Comparison of ENCODE assay signal across 1 cellular context in the genomic region with DNA sequence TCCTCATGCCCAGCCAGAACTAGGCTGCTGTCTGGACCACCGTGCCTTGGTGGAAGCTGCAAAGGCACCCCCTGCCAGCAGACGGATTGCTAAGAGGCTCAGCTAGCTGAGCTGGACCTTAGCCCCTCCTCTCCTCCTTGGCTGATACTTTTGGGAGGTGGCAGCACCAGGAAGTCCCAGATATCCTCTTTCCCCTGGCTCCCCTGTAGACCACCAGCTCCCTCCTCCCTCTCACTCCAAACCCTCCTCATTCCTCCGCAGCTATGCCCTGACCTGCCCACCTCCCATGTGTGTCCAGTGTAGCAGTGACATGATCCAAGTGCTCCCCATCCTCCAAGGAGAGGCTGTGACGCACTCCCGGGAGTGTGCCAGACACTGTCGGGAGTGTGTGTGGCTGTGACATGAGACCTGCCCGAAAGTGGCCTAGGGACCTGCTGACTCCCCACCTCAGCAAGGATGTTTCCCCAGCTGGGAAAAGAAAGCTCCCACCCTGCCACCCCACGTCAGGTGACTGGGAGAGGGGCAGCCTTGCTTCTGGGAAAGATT.
TF ChIP-seq lines count a peak whose summit lies in the region.

No MANE protein-coding gene starts in this region.

TF ChIP-seq in IMR-90, 13 proteins besides CTCF, POLR2A, EP300 and RAD21:
- no peak for TF ChIP-seq BHLHE40 (IDR thresholded peaks at IDR 0.05; ENCODE audit: low read depth, low read length)
- TF ChIP-seq MAFK (IDR thresholded peaks at IDR 0.05; ENCODE audit: low read depth, low read length) = no peak
- TF ChIP-seq CHD1 (IDR thresholded peaks at IDR 0.05; ENCODE audit: low read depth, low read length) = no peak
- TF ChIP-seq RFX5 (IDR thresholded peaks at IDR 0.05; ENCODE audit: low read depth, low read length) = no peak
- TF ChIP-seq USF2 (IDR thresholded peaks at IDR 0.05; ENCODE audit: low read depth, low read length) = no peak
- no peak for TF ChIP-seq NFE2L2 (IDR thresholded peaks at IDR 0.05; ENCODE audit: low read depth, low read length)
- no peak for TF ChIP-seq FOS (IDR thresholded peaks at IDR 0.05; ENCODE audit: low read depth, low read length)
- TF ChIP-seq, protein P1, sequence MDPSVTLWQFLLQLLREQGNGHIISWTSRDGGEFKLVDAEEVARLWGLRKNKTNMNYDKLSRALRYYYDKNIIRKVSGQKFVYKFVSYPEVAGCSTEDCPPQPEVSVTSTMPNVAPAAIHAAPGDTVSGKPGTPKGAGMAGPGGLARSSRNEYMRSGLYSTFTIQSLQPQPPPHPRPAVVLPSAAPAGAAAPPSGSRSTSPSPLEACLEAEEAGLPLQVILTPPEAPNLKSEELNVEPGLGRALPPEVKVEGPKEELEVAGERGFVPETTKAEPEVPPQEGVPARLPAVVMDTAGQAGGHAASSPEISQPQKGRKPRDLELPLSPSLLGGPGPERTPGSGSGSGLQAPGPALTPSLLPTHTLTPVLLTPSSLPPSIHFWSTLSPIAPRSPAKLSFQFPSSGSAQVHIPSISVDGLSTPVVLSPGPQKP (IDR thresholded peaks at IDR 0.05; ENCODE audit: borderline replicate concordance, low read depth, low read length) = no peak
- TF ChIP-seq MAZ (IDR thresholded peaks at IDR 0.05; ENCODE audit: borderline replicate concordance, low read depth, low read length) = no peak
- no peak for TF ChIP-seq MXI1 (IDR thresholded peaks at IDR 0.05; ENCODE audit: borderline replicate concordance, low read depth, low read length)
- TF ChIP-seq RCOR1 (IDR thresholded peaks at IDR 0.05; ENCODE audit: insufficient replicate concordance, low read length) = no peak
- no peak for TF ChIP-seq CEBPB (IDR thresholded peaks at IDR 0.05; ENCODE audit: low read depth, low read length)
- no peak for TF ChIP-seq SMC3 (IDR thresholded peaks at IDR 0.05; ENCODE audit: low read depth, low read length)
